ENCODE assay signal across 4 cellular contexts in the genomic region with DNA sequence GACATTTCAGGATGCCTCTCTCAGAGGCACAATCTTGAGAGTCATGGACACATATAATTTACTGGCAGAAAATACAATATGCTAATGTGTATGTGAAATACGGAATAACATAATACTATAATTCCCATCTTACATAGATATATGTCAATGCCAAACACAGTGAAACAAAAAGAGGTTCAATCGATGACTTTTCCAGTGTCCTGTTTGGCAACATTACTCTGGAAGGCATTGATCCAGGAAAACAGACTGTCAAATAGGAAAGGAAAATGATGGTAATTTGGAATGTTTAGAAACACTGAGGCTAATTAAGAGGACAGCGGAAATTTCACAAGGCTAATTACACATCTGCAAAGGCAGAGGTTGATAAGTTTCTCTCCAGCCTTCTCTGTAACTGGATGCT.
"Had no signal": no experiment of that assay in that cellular context is flagged by ENCODE, and none has a peak within 500 bp of the region (broad histone marks: within the 10 kb centered on the region; RNA-seq: fewer than 3 reads in every experiment).

No MANE protein-coding gene starts in this region.

- ATAC-seq: HepG2, K562 had no signal

- DNase-seq: IMR-90, KG1 had no signal
